ENCODE assay signal across 34 cellular contexts in the genomic region with DNA sequence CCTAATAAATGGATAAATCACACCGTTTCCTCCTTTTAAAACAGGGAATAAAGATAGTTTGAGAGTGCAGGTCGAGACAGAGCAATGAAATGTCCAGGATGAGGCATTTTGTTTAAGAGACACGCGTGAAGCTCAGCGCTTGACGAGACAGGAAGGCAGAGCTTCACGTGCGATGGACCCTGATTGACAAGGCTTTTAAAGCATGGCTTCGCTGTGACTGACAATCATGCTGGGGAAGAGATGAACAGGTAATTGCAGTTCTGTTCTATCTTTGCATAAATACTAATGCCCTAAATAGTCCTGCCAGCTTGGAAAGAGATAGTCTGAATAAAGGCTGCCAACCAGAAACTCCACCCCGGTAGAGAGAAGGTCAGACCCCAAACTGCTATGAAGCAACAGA.
"Had no signal": no experiment of that assay in that cellular context is flagged by ENCODE, and none has a peak within 500 bp of the region (broad histone marks: within the 10 kb centered on the region; RNA-seq: fewer than 3 reads in every experiment).

No MANE protein-coding gene starts in this region.

- H3K9ac ChIP-seq: KMS-11 had no signal

- H3K9me3 ChIP-seq: MG63 had no signal

- H3K4me2 ChIP-seq: KMS-11 had no signal

- H3K27ac ChIP-seq: KMS-11 had no signal

- H3K4me3 ChIP-seq: MG63 had no signal

- DNase-seq: Karpas-422, Kasumi-1, KG1, MG63, MM.1S, MV-4-11, NCI-H1048, NCI-H1092, NCI-H1092 treated with DMSO at 0.1 percent for 48 hours, NCI-H1105, NCI-H1105 treated with DMSO at 0.1 percent for 48 hours, NCI-H1417, NCI-H1417 treated with DMSO at 0.1 percent for 48 hours, NCI-H1436, NCI-H1436 treated with DMSO at 0.1 percent for 48 hours, NCI-H146, NCI-H1694, NCI-H1694 treated with DMSO at 0.1 percent for 48 hours, NCI-H187, NCI-H187 treated with DMSO at 0.1 percent for 48 hours, NCI-H1930, NCI-H2029, NCI-H2029 treated with DMSO at 0.1 percent for 48 hours, NCI-H2081, NCI-H2081 treated with DMSO at 0.1 percent for 48 hours, NCI-H2107, NCI-H2171, NCI-H2171 treated with DMSO at 0.1 percent for 48 hours, NCI-H2227 treated with DMSO at 0.1 percent for 48 hours, NCI-H226, NCI-H345, NCI-H446, NCI-H446 treated with DMSO at 0.1 percent for 48 hours had no signal

- H3K36me3 ChIP-seq: MG63 had no signal
